8 cellular contexts compared by ENCODE assay signal in the genomic region with DNA sequence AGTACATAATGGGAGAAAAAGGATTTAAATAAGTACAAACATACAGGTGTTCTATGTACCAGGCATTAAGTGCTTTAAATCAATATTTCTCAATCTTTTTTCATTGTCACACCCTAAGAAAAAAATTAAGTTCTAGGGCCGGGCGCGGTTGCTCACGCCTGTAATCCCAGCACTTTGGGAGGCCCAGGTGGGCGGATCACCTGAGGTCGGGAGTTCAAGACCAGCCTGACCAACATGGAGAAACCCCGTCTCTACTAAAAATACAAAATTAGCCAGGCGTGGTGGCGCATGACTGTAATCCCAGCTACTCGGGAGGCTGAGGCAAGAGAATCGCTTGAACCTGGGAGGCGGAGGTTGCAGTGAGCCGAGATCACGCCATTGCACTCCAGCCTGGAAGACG. TPM values are rescaled to one million over a fixed set of nuclear protein-coding genes. Genes with fewer than 3 reads are reported as not detected.
A peak's percentile ranks its signal among the peaks of the same experiment; 100 is the strongest.
DNase-seq lines count a peak whose midpoint lies in the region; ATAC-seq, FAIRE-seq and TF ChIP-seq lines count a peak whose summit lies in the region.
"Not testable (repeated sequence)": the region's sequence is repeated elsewhere in the genome, so short reads cannot be mapped to it uniquely, and the experiment has no call there.

No MANE protein-coding gene starts in this region.

- H3K9me3 ChIP-seq in HUES6 (ENCODE audit: control insufficient read depth, insufficient read depth, low read depth, low read length); kidney (ENCODE audit: control insufficient read depth in 1 of 2, low read length in 2 of 2); neuron (ENCODE audit: low read length); suprapubic skin: not testable (repeated sequence)

- TF ChIP-seq POLR2A in suprapubic skin (IDR thresholded peaks at IDR 0.05), result not testable (repeated sequence)

- not testable (repeated sequence) for H3K9me3 Mint-ChIP-seq in T-helper 1 cell treated with Interleukin-12 subunit alpha and Interleukin-12 subunit beta and Interleukin-4 antibody, amounts not matched to agents 30 μg/mL and 1 μg/mL, for 36 hours; activated naive CD8-positive, alpha-beta T cell treated with anti-CD3 and anti-CD28 coated beads, Interleukin-2, amount 50 U/mL, for 24 hours; endothelial cell (ENCODE audit: unreplicated experiment)

- H3K27me3 Mint-ChIP-seq in T-helper 1 cell treated with Interleukin-12 subunit alpha and Interleukin-12 subunit beta and Interleukin-4 antibody, amounts not matched to agents 30 μg/mL and 1 μg/mL, for 36 hours (ENCODE audit: low read depth); activated naive CD8-positive, alpha-beta T cell treated with anti-CD3 and anti-CD28 coated beads, Interleukin-2, amount 50 U/mL, for 24 hours; endothelial cell (ENCODE audit: unreplicated experiment): not testable (repeated sequence)

- H3K4me1 Mint-ChIP-seq in T-helper 1 cell treated with Interleukin-12 subunit alpha and Interleukin-12 subunit beta and Interleukin-4 antibody, amounts not matched to agents 30 μg/mL and 1 μg/mL, for 36 hours (ENCODE audit: low read depth), result peaks cover 11% of the 10 kb centered on the region
- H3K4me1 Mint-ChIP-seq in activated naive CD8-positive, alpha-beta T cell treated with anti-CD3 and anti-CD28 coated beads, Interleukin-2, amount 50 U/mL, for 24 hours, result peaks cover 26% of the 10 kb centered on the region
- H3K4me1 Mint-ChIP-seq in endothelial cell (ENCODE audit: unreplicated experiment), result peaks cover 12% of the 10 kb centered on the region

- DNase-seq in BJ (ENCODE audit: low read depth); activated naive CD8-positive, alpha-beta T cell treated with anti-CD3 and anti-CD28 coated beads, Interleukin-2, amount 50 U/mL, for 24 hours; endothelial cell (ENCODE audit: low spot score); kidney; suprapubic skin (ENCODE audit: low spot score in 2 of 2): not testable (repeated sequence)

- peaks cover 15% of the 10 kb centered on the region for H3K36me3 Mint-ChIP-seq in T-helper 1 cell treated with Interleukin-12 subunit alpha and Interleukin-12 subunit beta and Interleukin-4 antibody, amounts not matched to agents 30 μg/mL and 1 μg/mL, for 36 hours (ENCODE audit: low read depth)
- H3K36me3 Mint-ChIP-seq in activated naive CD8-positive, alpha-beta T cell treated with anti-CD3 and anti-CD28 coated beads, Interleukin-2, amount 50 U/mL, for 24 hours (ENCODE audit: low read depth), result peaks cover 24% of the 10 kb centered on the region
- H3K36me3 Mint-ChIP-seq in endothelial cell (ENCODE audit: low read depth, unreplicated experiment), result not testable (repeated sequence)

- not testable (repeated sequence) for H3K36me3 ChIP-seq in BJ (ENCODE audit: control insufficient read depth, insufficient read depth, low read length)
- H3K36me3 ChIP-seq in HUES6 (ENCODE audit: control insufficient read depth, insufficient read depth, low read length) (peaks cover 42% of the 10 kb centered on the region), kidney (ENCODE audit: control insufficient read depth in 1 of 2, insufficient read depth in 2 of 2, low read length in 2 of 2) (peaks cover 14 to 22% of the 10 kb centered on the region in 2 donors), neuron (ENCODE audit: insufficient read depth, low read length) (peaks cover 35% of the 10 kb centered on the region), suprapubic skin (peaks cover 42% of the 10 kb centered on the region)

- TF ChIP-seq EP300 in suprapubic skin (IDR thresholded peaks at IDR 0.05), result not testable (repeated sequence)

- H3K4me1 ChIP-seq in HUES6 (ENCODE audit: control insufficient read depth, insufficient read depth, low read length); kidney (ENCODE audit: control insufficient read depth in 1 of 2, insufficient read depth in 1 of 2, low read depth in 1 of 2, low read length in 2 of 2); neuron (ENCODE audit: insufficient read depth, low read length): not testable (repeated sequence)
- H3K4me1 ChIP-seq in suprapubic skin, result peaks cover 25% of the 10 kb centered on the region

- CTCF ChIA-PET in BJ (lab: Yijun Ruan, JAX), result interaction anchor here (1.3 to 3.4 kb wide), 5 partner anchors 13 to 203 kb away, joined by 3 to 25 read pairs (median 5); partner anchors contain the start of gene KCNC4

- H2AFZ ChIP-seq in neuron (ENCODE audit: low read depth, low read length), result not testable (repeated sequence)

- FAIRE-seq in kidney (lab: Jason Lieb, UNC), result not testable (repeated sequence)

- ATAC-seq in activated naive CD8-positive, alpha-beta T cell treated with anti-CD3 and anti-CD28 coated beads, Interleukin-2, amount 50 U/mL, for 24 hours, result not testable (repeated sequence)

- peak overlapping the region; percentile 97 for H3K4me3 Mint-ChIP-seq in T-helper 1 cell treated with Interleukin-12 subunit alpha and Interleukin-12 subunit beta and Interleukin-4 antibody, amounts not matched to agents 30 μg/mL and 1 μg/mL, for 36 hours
- H3K4me3 Mint-ChIP-seq in activated naive CD8-positive, alpha-beta T cell treated with anti-CD3 and anti-CD28 coated beads, Interleukin-2, amount 50 U/mL, for 24 hours, result peak overlapping the region; percentile 100
- peak overlapping the region; percentile 100 for H3K4me3 Mint-ChIP-seq in endothelial cell (ENCODE audit: unreplicated experiment)

- peak overlapping the region; percentile 98 for H3K27ac Mint-ChIP-seq in T-helper 1 cell treated with Interleukin-12 subunit alpha and Interleukin-12 subunit beta and Interleukin-4 antibody, amounts not matched to agents 30 μg/mL and 1 μg/mL, for 36 hours
- H3K27ac Mint-ChIP-seq in activated naive CD8-positive, alpha-beta T cell treated with anti-CD3 and anti-CD28 coated beads, Interleukin-2, amount 50 U/mL, for 24 hours, result peak overlapping the region; percentile 100
- peak overlapping the region; percentile 94 for H3K27ac Mint-ChIP-seq in endothelial cell (ENCODE audit: unreplicated experiment)

- H3K27ac ChIP-seq in HUES6 (ENCODE audit: low read depth, low read length); suprapubic skin: not testable (repeated sequence)
- H3K27ac ChIP-seq in kidney (ENCODE audit: low read depth in 2 of 2, low read length in 2 of 2), result peak overlapping the region; percentile 6 to 98

- POLR2A ChIA-PET in BJ (lab: Charles Lee), result not testable (repeated sequence)

- 45% methylated on average over 15 of the region's 15 CpGs for WGBS in suprapubic skin

- not testable (repeated sequence) for H3K27me3 ChIP-seq in BJ (ENCODE audit: control insufficient read depth, insufficient read depth, low read length); HUES6 (ENCODE audit: control insufficient read depth, insufficient read depth, low read length); neuron (ENCODE audit: insufficient read depth, low read length); suprapubic skin

- TF ChIP-seq CTCF in BJ (IDR thresholded peaks at IDR 0.05; ENCODE audit: insufficient read depth, low read depth, low read length); endothelial cell (IDR thresholded peaks at IDR 0.05; ENCODE audit: unreplicated experiment); kidney (IDR thresholded peaks at IDR 0.05; ENCODE audit: borderline replicate concordance, extremely low read depth, insufficient read depth); suprapubic skin (IDR thresholded peaks at IDR 0.05): not testable (repeated sequence)

- intact Hi-C loops in kidney (cut with DNase I), result not testable (repeated sequence)

- not testable (repeated sequence) for H3K9ac ChIP-seq in HUES6 (ENCODE audit: low read length)
- peak overlapping the region; percentile 29 to 93 for H3K9ac ChIP-seq in kidney (ENCODE audit: low read length in 2 of 2)

- H3K4me3 ChIP-seq in BJ (ENCODE audit: low read depth, low read length) (peak overlapping the region; percentile 99), HUES6 (ENCODE audit: low read depth, low read length) (peak overlapping the region; percentile 82), kidney (ENCODE audit: low read length in 2 of 2) (peak overlapping the region; percentile 94 to 99), neuron (ENCODE audit: low read length) (peak overlapping the region; percentile 96), suprapubic skin (peak overlapping the region; percentile 76)

RNA-seq across cellular contexts. Expression of gene LAMTOR5, which starts 1.1 kb away (rescaled TPM):
- polyA plus RNA-seq in BJ (2011; rRNA removed) (236 and 261 TPM in 2 replicates), kidney (ENCODE audit: insufficient read depth, low read depth, low replicate concordance) (600 TPM)
- 27.7 and 47.9 TPM in 2 replicates for polyA minus RNA-seq in BJ (2011; rRNA and poly(A)+ RNA removed)
- total RNA-seq in endothelial cell (ENCODE audit: unreplicated experiment) (135 TPM), kidney (183 TPM), suprapubic skin (10 to 100 TPM; 53.7 to 81.2 (median 63.3) TPM)

RNA-seq across cellular contexts. Expression of gene SLC16A4, which starts 15.6 kb away (rescaled TPM):
- polyA plus RNA-seq in BJ (2011; rRNA removed) (20.8 and 49.4 TPM in 2 replicates), kidney (ENCODE audit: insufficient read depth, low read depth, low replicate concordance) (51.8 TPM)
- polyA minus RNA-seq in BJ (2011; rRNA and poly(A)+ RNA removed), result 23.9 and 26.9 TPM in 2 replicates
- total RNA-seq in endothelial cell (ENCODE audit: unreplicated experiment) (7.2 TPM), kidney (53.1 TPM), suprapubic skin (1 to 10 TPM in 3 of 4 donors, under 1 TPM in 1; 0.52 to 2.1 (median 1.9) TPM)

RNA-seq across cellular contexts. Expression of gene PROK1, which starts 44.5 kb away (rescaled TPM):
- polyA plus RNA-seq in BJ (2011; rRNA removed) (not detected in 2 replicates), kidney (ENCODE audit: insufficient read depth, low read depth, low replicate concordance) (not detected)
- not detected in 2 replicates for polyA minus RNA-seq in BJ (2011; rRNA and poly(A)+ RNA removed)
- total RNA-seq in endothelial cell (ENCODE audit: unreplicated experiment) (not detected), kidney (not detected), suprapubic skin (1 to 10 TPM in 1 of 4 donors, under 1 TPM in 1, not detected in 2; 0.72 to 4.2 TPM)
